19 cellular contexts compared by ENCODE assay signal in genomic region chr17:74215332-74215727, GRCh38. TPM values are rescaled to one million over a fixed set of nuclear protein-coding genes. Genes with fewer than 3 reads are reported as not detected.
DNase-seq lines count a peak whose midpoint lies in the region; ATAC-seq and TF ChIP-seq lines count a peak whose summit lies in the region.
"Had no signal": no experiment of that assay in that cellular context is flagged by ENCODE, and none has a peak within 500 bp of the region (broad histone marks: within the 10 kb centered on the region; RNA-seq: fewer than 3 reads in every experiment).

No MANE protein-coding gene starts in this region.

- intact Hi-C loops in CD4-positive, alpha-beta memory T cell (cut with micrococcal nuclease), result no loop called here
- intact Hi-C loops in head of caudate nucleus (cut with DNase I), result no loop called here

- POLR2A ChIA-PET in CD4-positive, alpha-beta memory T cell (lab: Charles Lee; ENCODE audit: partially characterized antibody), result interaction anchor here (9.2 kb wide), 1 partner anchor 67 kb away, joined by 129 read pairs; no protein-coding TSS in a partner anchor

- no peak for TF ChIP-seq CTCF in WERI-Rb-1 (IDR thresholded peaks at IDR 0.05; ENCODE audit: low read depth, low read length)

- ATAC-seq in GM21786 (IDR thresholded peaks at IDR 0.05; ENCODE audit: unreplicated experiment), result no peak
- no peak for ATAC-seq in HG02678 (IDR thresholded peaks at IDR 0.05; ENCODE audit: unreplicated experiment)
- ATAC-seq in HG03039 (IDR thresholded peaks at IDR 0.05; ENCODE audit: unreplicated experiment), result no peak
- ATAC-seq: activated CD8-positive, alpha-beta T cell treated with anti-CD3 and anti-CD28 coated beads for 36 hours had no signal

- H3K36me3 ChIP-seq in CD4-positive, alpha-beta memory T cell (ENCODE audit: insufficient read depth, low read length), result peaks cover 4% of the 10 kb centered on the region
- peaks cover 38% of the 10 kb centered on the region for H3K36me3 ChIP-seq in WERI-Rb-1
- H3K36me3 ChIP-seq: neutrophil had no signal

- peaks cover 15 to 22% of the 10 kb centered on the region in 2 donors for H3K36me3 Mint-ChIP-seq in CD4-positive, alpha-beta memory T cell

- H3K27me3 ChIP-seq in CD4-positive, alpha-beta memory T cell (ENCODE audit: insufficient read depth, low read length), result no peaks in the 10 kb centered on the region
- no peaks in the 10 kb centered on the region for H3K27me3 ChIP-seq in WERI-Rb-1 (ENCODE audit: insufficient read depth, low read depth, severe bottlenecking)
- H3K27me3 ChIP-seq: brain microvascular endothelial cell had no signal

- peak overlapping the region in 7 of 8 donors; percentile 31 to 96 (median 69) for H3K4me3 Mint-ChIP-seq in CD4-positive, alpha-beta memory T cell

- peaks cover 24 to 58% (median 42%) of the 10 kb centered on the region in 4 donors for H3K4me1 Mint-ChIP-seq in CD4-positive, alpha-beta memory T cell

- no peak overlapping the region for H3K27ac ChIP-seq in CD4-positive, alpha-beta memory T cell (ENCODE audit: low read depth, low read length)
- peak overlapping the region; percentile 27; the same call in 1 of the 2 replicates for H3K27ac ChIP-seq in WERI-Rb-1
- H3K27ac ChIP-seq: brain microvascular endothelial cell, C4-2B, neutrophil had no signal

- no peaks in the 10 kb centered on the region for H3K9me3 ChIP-seq in CD4-positive, alpha-beta memory T cell (ENCODE audit: control insufficient read depth in 1 of 2, low read length in 2 of 2)
- H3K9me3 ChIP-seq in WERI-Rb-1 (ENCODE audit: severe bottlenecking), result no peaks in the 10 kb centered on the region
- H3K9me3 ChIP-seq: neutrophil had no signal

- H3K4me1 ChIP-seq in CD4-positive, alpha-beta memory T cell (ENCODE audit: insufficient read depth, low read length), result peaks cover 51% of the 10 kb centered on the region

- H3K9me3 Mint-ChIP-seq in CD4-positive, alpha-beta memory T cell, result no peaks in the 10 kb centered on the region
- H3K9me3 Mint-ChIP-seq: activated CD8-positive, alpha-beta T cell treated with anti-CD3 and anti-CD28 coated beads for 36 hours had no signal

- no peaks in the 10 kb centered on the region for H3K27me3 Mint-ChIP-seq in CD4-positive, alpha-beta memory T cell
- H3K27me3 Mint-ChIP-seq: activated CD8-positive, alpha-beta T cell treated with anti-CD3 and anti-CD28 coated beads for 36 hours had no signal

- no peak for DNase-seq in CD4-positive, alpha-beta memory T cell
- DNase-seq in WERI-Rb-1 (no peak), head of caudate nucleus (peak in 39 of 42 donors; percentile 41 to 90 (median 70)), nucleus accumbens (lab: John Stamatoyannopoulos, UW) (peak in 51 of 56 donors; percentile 8 to 81 (median 50)), HT-29 (ENCODE audit: low spot score) (no peak)
- DNase-seq: activated CD8-positive, alpha-beta T cell treated with anti-CD3 and anti-CD28 coated beads for 36 hours; activated effector memory CD4-positive, alpha-beta T cell treated with Interleukin-2 at 50 U/mL for 16 hours; brain microvascular endothelial cell; effector CD8-positive, alpha-beta T cell; KG1; NCI-H1417; SIG-M5; stimulated activated naive CD4-positive, alpha-beta T cell had no signal

- H3K27ac Mint-ChIP-seq in CD4-positive, alpha-beta memory T cell, result no peak overlapping the region
- H3K27ac Mint-ChIP-seq: activated CD8-positive, alpha-beta T cell treated with anti-CD3 and anti-CD28 coated beads for 36 hours had no signal

- H3K4me3 ChIP-seq in CD4-positive, alpha-beta memory T cell (ENCODE audit: low read length in 2 of 2), result no peak overlapping the region
- H3K4me3 ChIP-seq in WERI-Rb-1 (ENCODE audit: low read depth, low read length), result no peak overlapping the region
- H3K4me3 ChIP-seq: lung had no signal

- CTCF ChIA-PET in CD4-positive, alpha-beta memory T cell (lab: Charles Lee; ENCODE audit: partially characterized antibody), result interaction anchor here (14.6 kb wide), 1 partner anchor 82 kb away, joined by 230 read pairs; no protein-coding TSS in a partner anchor

RNA-seq across cellular contexts. Expression of gene TTYH2, which starts 2.0 kb away (rescaled TPM):
- total RNA-seq in CD4-positive, alpha-beta memory T cell, result 10 to 100 TPM; 40.5 to 42.4 TPM
- polyA plus RNA-seq in CD4-positive, alpha-beta memory T cell, result 1 to 10 TPM; 7.0 to 7.9 TPM
- 0.05 and 0.33 TPM in 2 replicates for total RNA-seq in HT-29 (2014; rRNA removed; shearing (Covaris generic))

RNA-seq across cellular contexts. Expression of gene RPL38, which starts 11.9 kb away (rescaled TPM):
- total RNA-seq in CD4-positive, alpha-beta memory T cell, result 1,000 to 10,000 TPM; 2,053 to 2,073 TPM
- 1,000 to 10,000 TPM; 1,662 to 2,198 TPM for polyA plus RNA-seq in CD4-positive, alpha-beta memory T cell
- total RNA-seq in HT-29 (2014; rRNA removed; shearing (Covaris generic)), result 1,500 and 1,729 TPM in 2 replicates

RNA-seq across cellular contexts. Expression of gene DNAI2, which starts 58.7 kb away (rescaled TPM):
- total RNA-seq in CD4-positive, alpha-beta memory T cell, result 1 to 10 TPM; 6.0 to 8.4 TPM
- polyA plus RNA-seq in CD4-positive, alpha-beta memory T cell, result under 1 TPM in 1 of 2 donors, not detected in 1; 0.28 TPM
- total RNA-seq in HT-29 (2014; rRNA removed; shearing (Covaris generic)), result not detected in 2 replicates

Comparison
In these comparisons a context has a peak if more than half of its experiments do, and no peak if none do; other contexts are left out.
1. DNase-seq: peak in head of caudate nucleus (39 of 42) and nucleus accumbens (51 of 56); none in CD4-positive, alpha-beta memory T cell (0 of 5), WERI-Rb-1 (single experiment) and HT-29 (single experiment).
2. RNA of gene TTYH2, which starts 2.0 kb away (total RNA-seq): 40.5 to 42.4 TPM in CD4-positive, alpha-beta memory T cell; 0.05 to 0.33 TPM in HT-29; every median in the first group is over 10 times any median in the second.